Comparison of ENCODE assay signal across 18 cellular contexts in genomic region chr4:80237992-80238391, GRCh38. TPM values are rescaled to one million over a fixed set of nuclear protein-coding genes. Genes with fewer than 3 reads are reported as not detected.
DNase-seq lines count a peak whose midpoint lies in the region; ATAC-seq, FAIRE-seq and TF ChIP-seq lines count a peak whose summit lies in the region.
"Had no signal": no experiment of that assay in that cellular context is flagged by ENCODE, and none has a peak within 500 bp of the region (broad histone marks: within the 10 kb centered on the region; RNA-seq: fewer than 3 reads in every experiment).

No MANE protein-coding gene starts in this region.

- H3K4me1 Mint-ChIP-seq in natural killer cell treated with Interleukin-12 subunit alpha and Interleukin-12 subunit beta and Interleukin-15 and Interleukin-18, amount 100 ng/mL, for 72 hours (ENCODE audit: low read depth in 2 of 2), result no peaks in the 10 kb centered on the region
- H3K4me1 Mint-ChIP-seq: memory B cell; stimulated activated memory B cell treated with anti-CD40 and anti-IgM and Interleukin-4, amounts not matched to agents 10 μg/mL and 1 μg/mL and 100 μg/mL, for 72 hours had no signal

- H2AFZ ChIP-seq in keratinocyte (ENCODE audit: control insufficient read depth, low read length), result peak overlapping the region; percentile 36
- H2AFZ ChIP-seq: hepatocyte had no signal

- H3K27me3 Mint-ChIP-seq in natural killer cell treated with Interleukin-12 subunit alpha and Interleukin-12 subunit beta and Interleukin-15 and Interleukin-18, amount 100 ng/mL, for 72 hours, result peaks cover 9 to 20% of the 10 kb centered on the region in 2 donors

- H3K36me3 Mint-ChIP-seq in natural killer cell treated with Interleukin-12 subunit alpha and Interleukin-12 subunit beta and Interleukin-15 and Interleukin-18, amount 100 ng/mL, for 72 hours, result no peaks in the 10 kb centered on the region
- H3K36me3 Mint-ChIP-seq: memory B cell; stimulated activated memory B cell treated with anti-CD40 and anti-IgM and Interleukin-4, amounts not matched to agents 10 μg/mL and 1 μg/mL and 100 μg/mL, for 72 hours had no signal

- ATAC-seq in HG02610 (IDR thresholded peaks at IDR 0.05; ENCODE audit: unreplicated experiment), result no peak
- ATAC-seq in natural killer cell treated with Interleukin-12 subunit alpha and Interleukin-12 subunit beta and Interleukin-15 and Interleukin-18, amount 100 ng/mL, for 72 hours, result no peak
- ATAC-seq: Panc1; stimulated activated memory B cell treated with anti-CD40 and anti-IgM and Interleukin-4, amounts not matched to agents 10 μg/mL and 1 μg/mL and 100 μg/mL, for 72 hours had no signal

- peaks cover 32% of the 10 kb centered on the region for H3K4me1 ChIP-seq in keratinocyte (ENCODE audit: control insufficient read depth, extremely low read depth, insufficient read depth, low read length)

- H3K79me2 ChIP-seq in keratinocyte (ENCODE audit: control insufficient read depth, insufficient read depth, low read length), result no peaks in the 10 kb centered on the region
- H3K79me2 ChIP-seq: hepatocyte had no signal

- H3K9me3 Mint-ChIP-seq in natural killer cell treated with Interleukin-12 subunit alpha and Interleukin-12 subunit beta and Interleukin-15 and Interleukin-18, amount 100 ng/mL, for 72 hours, result no peaks in the 10 kb centered on the region
- H3K9me3 Mint-ChIP-seq: activated naive CD4-positive, alpha-beta T cell treated with anti-CD3 and anti-CD28 coated beads for 36 hours; memory B cell; stimulated activated memory B cell treated with anti-CD40 and anti-IgM and Interleukin-4, amounts not matched to agents 10 μg/mL and 1 μg/mL and 100 μg/mL, for 72 hours had no signal

- in situ Hi-C loops in brain microvascular endothelial cell (cut with HindIII; ENCODE audit: low pct_ligation_motif_present, low sequenced_read_pairs) (no loop called here), G401 (cut with HindIII; ENCODE audit: low sequenced_read_pairs) (no loop called here)

- H3K9me1 ChIP-seq in keratinocyte (ENCODE audit: control insufficient read depth, extremely low read depth, insufficient read depth, low read length), result no peaks in the 10 kb centered on the region

- TF ChIP-seq CTCF in brain microvascular endothelial cell (IDR thresholded peaks at IDR 0.05; ENCODE audit: low read depth, low read length, missing control alignments) (no peak), keratinocyte (optimal IDR thresholded peaks at IDR 0.05 in 1 of 3, IDR thresholded peaks at IDR 0.05 in 1 of 3, conservative IDR thresholded peaks at IDR 0.05 in 1 of 3; ENCODE audit: extremely low read depth in 1 of 3, insufficient read depth in 2 of 3, low read length in 3 of 3) (no peak)

- H3K4me3 Mint-ChIP-seq in natural killer cell treated with Interleukin-12 subunit alpha and Interleukin-12 subunit beta and Interleukin-15 and Interleukin-18, amount 100 ng/mL, for 72 hours, result no peak overlapping the region
- H3K4me3 Mint-ChIP-seq: activated naive CD4-positive, alpha-beta T cell treated with anti-CD3 and anti-CD28 coated beads for 36 hours; memory B cell; stimulated activated memory B cell treated with anti-CD40 and anti-IgM and Interleukin-4, amounts not matched to agents 10 μg/mL and 1 μg/mL and 100 μg/mL, for 72 hours had no signal

- peak; percentile 93 for FAIRE-seq in keratinocyte (lab: Jason Lieb, UNC)

- DNase-seq in AG08396 (ENCODE audit: low spot score) (peak; percentile 22), LHCN-M2 (ENCODE audit: low read depth) (peak; percentile 96), brain microvascular endothelial cell (peak; percentile 91), keratinocyte (ENCODE audit: low read depth, low spot score) (peak; percentile 45), pons (ENCODE audit: low spot score) (no peak), G401 (ENCODE audit: low spot score) (no peak)
- DNase-seq in natural killer cell treated with Interleukin-12 subunit alpha and Interleukin-12 subunit beta and Interleukin-15 and Interleukin-18, amount 100 ng/mL, for 72 hours (ENCODE audit: low spot score), result no peak
- DNase-seq: activated naive CD4-positive, alpha-beta T cell treated with anti-CD3 and anti-CD28 coated beads for 36 hours; C1 segment of cervical spinal cord; dorsolateral prefrontal cortex; NCI-H446; posterior cingulate gyrus had no signal

- H4K20me1 ChIP-seq in keratinocyte (ENCODE audit: control insufficient read depth, extremely low read depth, insufficient read depth, low read length), result no peaks in the 10 kb centered on the region

- peak overlapping the region; percentile 3 for H3K4me3 ChIP-seq in brain microvascular endothelial cell (ENCODE audit: low read depth, low read length)
- no peak overlapping the region for H3K4me3 ChIP-seq in keratinocyte (ENCODE audit: control insufficient read depth in 2 of 3, extremely low read depth in 1 of 3, insufficient read depth in 2 of 3, low read depth in 1 of 3, low read length in 3 of 3)
- H3K4me3 ChIP-seq: dorsolateral prefrontal cortex, hepatocyte had no signal

- no peak overlapping the region for H3K9ac ChIP-seq in keratinocyte (ENCODE audit: control insufficient read depth, extremely low read depth, insufficient read depth, low read length)

- H3K27me3 ChIP-seq in brain microvascular endothelial cell (replicated peaks), result no peaks in the 10 kb centered on the region
- H3K27me3 ChIP-seq in keratinocyte (ENCODE audit: control insufficient read depth, extremely low read depth, insufficient read depth, low read length), result no peaks in the 10 kb centered on the region

- H3K27ac ChIP-seq in brain microvascular endothelial cell (peak overlapping the region; percentile 85), keratinocyte (ENCODE audit: control insufficient read depth, insufficient read depth, low read length) (peak overlapping the region; percentile 83)
- H3K27ac ChIP-seq: dorsolateral prefrontal cortex, hepatocyte had no signal

- no peaks in the 10 kb centered on the region for H3K9me3 ChIP-seq in keratinocyte (ENCODE audit: control insufficient read depth, low read depth, low read length)

- dilution Hi-C loops in keratinocyte (cut with MboI; ENCODE audit: extremely low pct_ligation_motif_present, low sequenced_read_pairs), result no loop called here

- H3K36me3 ChIP-seq in brain microvascular endothelial cell (replicated peaks) (no peaks in the 10 kb centered on the region), keratinocyte (ENCODE audit: control insufficient read depth in 2 of 2, extremely low read depth in 1 of 2, insufficient read depth in 2 of 2, low read length in 2 of 2) (no peaks in the 10 kb centered on the region)

- no peak overlapping the region for H3K27ac Mint-ChIP-seq in natural killer cell treated with Interleukin-12 subunit alpha and Interleukin-12 subunit beta and Interleukin-15 and Interleukin-18, amount 100 ng/mL, for 72 hours
- H3K27ac Mint-ChIP-seq: activated naive CD4-positive, alpha-beta T cell treated with anti-CD3 and anti-CD28 coated beads for 36 hours; memory B cell; stimulated activated memory B cell treated with anti-CD40 and anti-IgM and Interleukin-4, amounts not matched to agents 10 μg/mL and 1 μg/mL and 100 μg/mL, for 72 hours had no signal

- H3K4me2 ChIP-seq in keratinocyte (ENCODE audit: control insufficient read depth, extremely low read depth, insufficient read depth, low read depth, low read length), result peak overlapping the region; percentile 36
- H3K4me2 ChIP-seq: hepatocyte had no signal

RNA-seq across cellular contexts. Expression of gene FGF5, which starts 28.5 kb away (rescaled TPM):
- total RNA-seq in LHCN-M2 (2014; rRNA removed), result 7.9 and 9.0 TPM in 2 replicates
- 16.4 TPM for polyA plus RNA-seq in LHCN-M2 (2012)
- 3.9 to 5.4 TPM (median 4.4 TPM) in 3 replicates for polyA plus RNA-seq in keratinocyte
- 1.9 TPM for polyA plus RNA-seq in keratinocyte (2011; ENCODE audit: low read depth)
- 4.4 and 6.0 TPM in 2 replicates for polyA plus RNA-seq in keratinocyte (2011; cell fraction: cytosol; rRNA removed)
- polyA plus RNA-seq in keratinocyte (2011; cell fraction: nucleus; rRNA removed), result 4.9 and 5.1 TPM in 2 replicates
- polyA plus RNA-seq in keratinocyte (2012; ENCODE audit: low replicate concordance), result 1.0 and 5.1 TPM in 2 replicates
- 4.7 to 8.3 TPM (median 5.6 TPM) in 3 replicates for polyA minus RNA-seq in keratinocyte
- polyA minus RNA-seq in keratinocyte (2011; cell fraction: cytosol; rRNA and poly(A)+ RNA removed), result 12.3 TPM
- polyA minus RNA-seq in keratinocyte (2011; cell fraction: nucleus; rRNA and poly(A)+ RNA removed), result 7.5 and 12.9 TPM in 2 replicates
- total RNA-seq in G401 (2014; rRNA removed; shearing (Covaris generic)), result 0.92 and 1.0 TPM in 2 replicates
- total RNA-seq in natural killer cell treated with Interleukin-12 subunit alpha and Interleukin-12 subunit beta and Interleukin-15 and Interleukin-18, amount 100 ng/mL, for 72 hours, result not detected
- total RNA-seq: activated CD8-positive, alpha-beta memory T cell treated with anti-CD3 and anti-CD28 coated beads for 36 hours; activated naive CD4-positive, alpha-beta T cell treated with anti-CD3 and anti-CD28 coated beads for 36 hours; hepatocyte had no signal

RNA-seq across cellular contexts. Expression of gene PRDM8, which starts 40.7 kb away (rescaled TPM):
- 74.3 and 86.8 TPM in 2 replicates for total RNA-seq in LHCN-M2 (2014; rRNA removed)
- polyA plus RNA-seq in LHCN-M2 (2012), result 18.3 TPM
- 3.1 to 4.3 TPM (median 3.5 TPM) in 3 replicates for polyA plus RNA-seq in keratinocyte
- not detected for polyA plus RNA-seq in keratinocyte (2011; ENCODE audit: low read depth)
- 1.9 and 2.0 TPM in 2 replicates for polyA plus RNA-seq in keratinocyte (2011; cell fraction: cytosol; rRNA removed)
- 13.4 and 15.5 TPM in 2 replicates for polyA plus RNA-seq in keratinocyte (2011; cell fraction: nucleus; rRNA removed)
- 0.37 and 5.1 TPM in 2 replicates for polyA plus RNA-seq in keratinocyte (2012; ENCODE audit: low replicate concordance)
- polyA minus RNA-seq in keratinocyte, result 0.49 to 3.8 TPM (median 1.6 TPM) in 3 replicates
- polyA minus RNA-seq in keratinocyte (2011; cell fraction: cytosol; rRNA and poly(A)+ RNA removed), result 2.7 TPM
- 2.2 and 3.8 TPM in 2 replicates for polyA minus RNA-seq in keratinocyte (2011; cell fraction: nucleus; rRNA and poly(A)+ RNA removed)
- 0.06 and 0.20 TPM in 2 replicates for total RNA-seq in G401 (2014; rRNA removed; shearing (Covaris generic))
- total RNA-seq in natural killer cell treated with Interleukin-12 subunit alpha and Interleukin-12 subunit beta and Interleukin-15 and Interleukin-18, amount 100 ng/mL, for 72 hours, result 10 to 100 TPM; 12.3 to 15.5 TPM

Comparison
In these comparisons a context has a peak if more than half of its experiments do, and no peak if none do; other contexts are left out.
1. DNase-seq: peak in AG08396 (single experiment), LHCN-M2 (single experiment), brain microvascular endothelial cell (single experiment) and keratinocyte (single experiment); none in pons (single experiment), G401 (single experiment) and natural killer cell treated with Interleukin-12 subunit alpha and Interleukin-12 subunit beta and Interleukin-15 and Interleukin-18, amount 100 ng/mL, for 72 hours (single experiment).
2. RNA of gene PRDM8, which starts 40.7 kb away (total RNA-seq): 74.3 to 86.8 TPM in LHCN-M2 and 12.3 to 15.5 TPM in natural killer cell treated with Interleukin-12 subunit alpha and Interleukin-12 subunit beta and Interleukin-15 and Interleukin-18, amount 100 ng/mL, for 72 hours; 0.06 to 0.20 TPM in G401; every median in the first group is over 10 times any median in the second.